ENCODE assay signal across 26 cellular contexts in genomic region chr2:171095014-171095582, GRCh38.
DNase-seq lines count a peak whose midpoint lies in the region; ATAC-seq and TF ChIP-seq lines count a peak whose summit lies in the region.
"Had no signal": no experiment of that assay in that cellular context is flagged by ENCODE, and none has a peak within 500 bp of the region (broad histone marks: within the 10 kb centered on the region; RNA-seq: fewer than 3 reads in every experiment).

No MANE protein-coding gene starts in this region.

- H2AK9ac ChIP-seq in IMR-90 (replicated peaks; ENCODE audit: low read depth, low read length, poor library complexity), result no peak overlapping the region

- no peak overlapping the region for H3K4me3 ChIP-seq in IMR-90 (ENCODE audit: insufficient read depth, low read depth, low read length)
- H3K4me3 ChIP-seq: GM23248, left lung, psoas muscle, sigmoid colon, SJSA1, thyroid gland had no signal

- H3K79me1 ChIP-seq in IMR-90 (ENCODE audit: low read depth in 1 of 2, low read length in 2 of 2), result peaks cover 18 to 51% of the 10 kb centered on the region in 2 experiments

- no CpG with 5 or more reads among the region's 2 CpGs for WGBS in IMR-90 (ENCODE audit: extremely low coverage in 2 of 2, insufficient read length in 1 of 2), 2 experiments

- no peaks in the 10 kb centered on the region for H3K27me3 ChIP-seq in IMR-90 (ENCODE audit: control insufficient read depth, insufficient read depth, low read length)
- H3K27me3 ChIP-seq: left lung, sigmoid colon, SJSA1, thyroid gland had no signal

- H3K4me1 Mint-ChIP-seq in activated T-cell treated with anti-CD3 and anti-CD28 coated beads, Interleukin-2, amount 50 U/mL, for 72 hours (ENCODE audit: low read depth), result peaks cover 32% of the 10 kb centered on the region
- H3K4me1 Mint-ChIP-seq in central memory CD8-positive, alpha-beta T cell, result peaks cover 32% of the 10 kb centered on the region
- peaks cover 27% of the 10 kb centered on the region for H3K4me1 Mint-ChIP-seq in stimulated activated naive CD8-positive, alpha-beta T cell treated with anti-CD3 and anti-CD28 coated beads, Interleukin-15, amount 100 ng/mL, for 72 hours

- POLR2A ChIA-PET in IMR-90 (lab: Charles Lee; ENCODE audit: unreplicated experiment), result no interaction called here

- peak overlapping the region; percentile 0 to 60 for H3K4me3 Mint-ChIP-seq in activated T-cell treated with anti-CD3 and anti-CD28 coated beads, Interleukin-2, amount 50 U/mL, for 72 hours
- no peak overlapping the region for H3K4me3 Mint-ChIP-seq in central memory CD8-positive, alpha-beta T cell
- peak overlapping the region in 1 of 2 donors; percentile 2 for H3K4me3 Mint-ChIP-seq in stimulated activated naive CD8-positive, alpha-beta T cell treated with anti-CD3 and anti-CD28 coated beads, Interleukin-15, amount 100 ng/mL, for 72 hours

- DNase-seq in activated T-cell treated with anti-CD3 and anti-CD28 coated beads, Interleukin-2, amount 50 U/mL, for 72 hours, result no peak
- no peak for DNase-seq in activated T-cell treated with anti-CD3 and anti-CD28 coated beads, Interleukin-2, amount 50 U/mL, for 1 hour
- DNase-seq in IMR-90 (no peak), NCI-H2196 treated with DMSO at 0.1 percent for 48 hours (lab: John Stamatoyannopoulos, UW; ENCODE audit: unreplicated experiment) (no peak)
- DNase-seq in central memory CD8-positive, alpha-beta T cell (ENCODE audit: low spot score in 2 of 2), result no peak
- DNase-seq in stimulated activated naive CD8-positive, alpha-beta T cell treated with anti-CD3 and anti-CD28 coated beads, Interleukin-15, amount 100 ng/mL, for 72 hours, result no peak
- DNase-seq in activated CD4-positive, CD25-positive, alpha-beta regulatory T cell treated with anti-CD3 and anti-CD28 coated beads, Interleukin-2, amount 50 U/mL, for 72 hours, result no peak
- DNase-seq: activated CD4-positive, alpha-beta T cell treated with anti-CD3 and anti-CD28 coated beads for 1 hour; activated effector memory CD4-positive, alpha-beta T cell treated with Interleukin-2 at 50 U/mL for 16 hours; cerebellar nuclear complex; COR-L47; DMS53; GM23248; Karpas-422; left lung; NCI-H1436 treated with DMSO at 0.1 percent for 48 hours; NCI-H748 treated with DMSO at 0.1 percent for 48 hours; nucleus accumbens; psoas muscle; RPMI8226; sigmoid colon; stimulated activated CD4-positive, alpha-beta T cell treated with anti-CD3 and anti-CD28 coated beads, Interleukin-15, amount 100 ng/mL, for 24 hours; stimulated activated naive CD4-positive, alpha-beta T cell treated with Interleukin-2 at 50 U/mL for 16 hours; thyroid gland had no signal

- peaks cover 2 to 14% of the 10 kb centered on the region in 2 donors for H3K9me3 Mint-ChIP-seq in activated T-cell treated with anti-CD3 and anti-CD28 coated beads, Interleukin-2, amount 50 U/mL, for 72 hours
- peaks cover 6% of the 10 kb centered on the region for H3K9me3 Mint-ChIP-seq in central memory CD8-positive, alpha-beta T cell
- H3K9me3 Mint-ChIP-seq in stimulated activated naive CD8-positive, alpha-beta T cell treated with anti-CD3 and anti-CD28 coated beads, Interleukin-15, amount 100 ng/mL, for 72 hours, result peaks cover 5 to 40% of the 10 kb centered on the region in 2 donors

- H2AK5ac ChIP-seq in IMR-90 (ENCODE audit: low read depth, low read length), result no peak overlapping the region

- H3K27ac ChIP-seq in IMR-90 (ENCODE audit: insufficient read depth, low read length), result no peak overlapping the region
- H3K27ac ChIP-seq: epithelial cell of prostate, GM23248, left lung, psoas muscle, sigmoid colon, SJSA1, thyroid gland had no signal

- H2BK120ac ChIP-seq in IMR-90 (ENCODE audit: low read depth, low read length), result no peak overlapping the region

- H3K9ac ChIP-seq in IMR-90 (ENCODE audit: low read depth, low read length), result no peak overlapping the region
- H3K9ac ChIP-seq: GM23248 had no signal

- dilution Hi-C loops in IMR-90 (cut with HindIII; ENCODE audit: low sequenced_read_pairs, unreplicated experiment), result no loop called here

- peaks cover 5% of the 10 kb centered on the region for H3K9me3 ChIP-seq in IMR-90 (ENCODE audit: control insufficient read depth, insufficient read depth, low read length)
- H3K9me3 ChIP-seq: SJSA1, thyroid gland had no signal

- no peak overlapping the region for H4K5ac ChIP-seq in IMR-90 (ENCODE audit: low read depth, low read length)

- no peak overlapping the region for H2BK20ac ChIP-seq in IMR-90 (ENCODE audit: low read depth, low read length)

- no peak overlapping the region for H3K56ac ChIP-seq in IMR-90 (ENCODE audit: extremely low read depth, insufficient read depth, low read length)

- H3K4ac ChIP-seq in IMR-90 (ENCODE audit: low read depth, low read length), result no peak overlapping the region

- TF ChIP-seq RAD21 in IMR-90 (IDR thresholded peaks at IDR 0.05; ENCODE audit: low read length), result no peak

- TF ChIP-seq POLR2A in IMR-90 (IDR thresholded peaks at IDR 0.05; ENCODE audit: low read depth, low read length), result no peak

- no peak overlapping the region for H4K91ac ChIP-seq in IMR-90 (ENCODE audit: insufficient read depth, low read depth, low read length)

- no peak overlapping the region for H4K8ac ChIP-seq in IMR-90 (ENCODE audit: low read depth in 2 of 2, low read length in 2 of 2)

- H3K9me1 ChIP-seq in IMR-90 (ENCODE audit: insufficient read depth, low read length), result no peaks in the 10 kb centered on the region

- no peak overlapping the region for H2AFZ ChIP-seq in IMR-90 (replicated peaks; ENCODE audit: low read length, poor library complexity)
- H2AFZ ChIP-seq: GM23248 had no signal

- intact Hi-C loops in IMR-90 (cut with micrococcal nuclease), result loop anchor here (5.0 kb wide), 1 partner anchor 37 kb away; no protein-coding TSS in a partner anchor

- CTCF ChIA-PET in IMR-90 (lab: Yijun Ruan, JAX), result interaction anchor here (1.5 kb wide), 1 partner anchor 8 kb away, joined by 5 read pairs; no protein-coding TSS in a partner anchor

- no TSS peak for BruUV-seq in IMR-90 (replicated peaks; lab: Mats Ljungman, UMichigan)

- peaks cover 30% of the 10 kb centered on the region for H4K20me1 ChIP-seq in IMR-90 (ENCODE audit: insufficient read depth, low read length)

- H3K4me2 ChIP-seq in IMR-90 (ENCODE audit: low read depth, low read length), result no peak overlapping the region

- no peaks in the 10 kb centered on the region for H3K27me3 Mint-ChIP-seq in activated T-cell treated with anti-CD3 and anti-CD28 coated beads, Interleukin-2, amount 50 U/mL, for 72 hours (ENCODE audit: low read depth)
- H3K27me3 Mint-ChIP-seq in central memory CD8-positive, alpha-beta T cell, result no peaks in the 10 kb centered on the region
- no peaks in the 10 kb centered on the region for H3K27me3 Mint-ChIP-seq in stimulated activated naive CD8-positive, alpha-beta T cell treated with anti-CD3 and anti-CD28 coated beads, Interleukin-15, amount 100 ng/mL, for 72 hours

- no peak for TF ChIP-seq CTCF in IMR-90 (conservative IDR thresholded peaks at IDR 0.05; ENCODE audit: low read depth, low read length)

- no peak overlapping the region for H3K14ac ChIP-seq in IMR-90 (replicated peaks; ENCODE audit: low read depth, low read length)

- H3K36me3 Mint-ChIP-seq in activated T-cell treated with anti-CD3 and anti-CD28 coated beads, Interleukin-2, amount 50 U/mL, for 72 hours (ENCODE audit: insufficient read depth in 2 of 2), result peaks cover 15 to 37% of the 10 kb centered on the region in 2 donors
- H3K36me3 Mint-ChIP-seq in central memory CD8-positive, alpha-beta T cell (ENCODE audit: insufficient read depth), result peaks cover 4% of the 10 kb centered on the region

- H3K27ac Mint-ChIP-seq in activated T-cell treated with anti-CD3 and anti-CD28 coated beads, Interleukin-2, amount 50 U/mL, for 72 hours, result peak overlapping the region; percentile 64
- H3K27ac Mint-ChIP-seq in central memory CD8-positive, alpha-beta T cell (ENCODE audit: low read depth), result peak overlapping the region; percentile 29
- peak overlapping the region; percentile 22 to 24 for H3K27ac Mint-ChIP-seq in stimulated activated naive CD8-positive, alpha-beta T cell treated with anti-CD3 and anti-CD28 coated beads, Interleukin-15, amount 100 ng/mL, for 72 hours

- H3K18ac ChIP-seq in IMR-90 (ENCODE audit: low read depth, low read length), result no peak overlapping the region

- no peaks in the 10 kb centered on the region for H3K4me1 ChIP-seq in IMR-90 (ENCODE audit: control insufficient read depth, insufficient read depth, low read length)
- H3K4me1 ChIP-seq: left lung, psoas muscle, SJSA1, thyroid gland had no signal

- ATAC-seq in activated T-cell treated with anti-CD3 and anti-CD28 coated beads, Interleukin-2, amount 50 U/mL, for 72 hours (replicated peaks in 1 of 2), result peak; percentile 43 to 62
- peak; percentile 44; the same call in 1 of the 2 replicates for ATAC-seq in IMR-90 (ENCODE audit: low read depth)
- no peak for ATAC-seq in central memory CD8-positive, alpha-beta T cell (replicated peaks; ENCODE audit: extremely low read depth, poor library complexity, severe bottlenecking)
- ATAC-seq in stimulated activated naive CD8-positive, alpha-beta T cell treated with anti-CD3 and anti-CD28 coated beads, Interleukin-15, amount 100 ng/mL, for 72 hours, result no peak
- ATAC-seq: left lung, psoas muscle had no signal

- H2BK5ac ChIP-seq in IMR-90 (ENCODE audit: low read depth, low read length, poor library complexity, severe bottlenecking), result no peak overlapping the region

- H2BK15ac ChIP-seq in IMR-90 (ENCODE audit: low read depth, low read length), result no peak overlapping the region

- no peak overlapping the region for H3K23ac ChIP-seq in IMR-90 (ENCODE audit: low read depth, low read length)

- H3K36me3 ChIP-seq in IMR-90 (ENCODE audit: control insufficient read depth, insufficient read depth, low read length), result 0 out of 2 replicates have a peak, but pooled peaks cover 3% of the 10 kb centered on the region
- H3K36me3 ChIP-seq: left lung, sigmoid colon, thyroid gland had no signal

- in situ Hi-C loops in IMR-90 (cut with MboI; ENCODE audit: low sequenced_read_pairs), result no loop called here

TF ChIP-seq in IMR-90, 13 proteins besides CTCF, POLR2A, EP300 and RAD21 (continues in another document):
- TF ChIP-seq NFE2L2 (IDR thresholded peaks at IDR 0.05; ENCODE audit: low read depth, low read length) (no peak), SMC3 (IDR thresholded peaks at IDR 0.05; ENCODE audit: low read depth, low read length) (no peak), CHD1 (IDR thresholded peaks at IDR 0.05; ENCODE audit: low read depth, low read length) (no peak), MAFK (IDR thresholded peaks at IDR 0.05; ENCODE audit: low read depth, low read length) (no peak), MXI1 (IDR thresholded peaks at IDR 0.05; ENCODE audit: borderline replicate concordance, low read depth, low read length) (no peak), BHLHE40 (IDR thresholded peaks at IDR 0.05; ENCODE audit: low read depth, low read length) (no peak)

Comparison
In these comparisons a context has a peak if more than half of its experiments do, and no peak if none do; other contexts are left out.
1. ATAC-seq: peak in activated T-cell treated with anti-CD3 and anti-CD28 coated beads, Interleukin-2, amount 50 U/mL, for 72 hours (2 of 2) and IMR-90 (single experiment); none in central memory CD8-positive, alpha-beta T cell (single experiment) and stimulated activated naive CD8-positive, alpha-beta T cell treated with anti-CD3 and anti-CD28 coated beads, Interleukin-15, amount 100 ng/mL, for 72 hours (single experiment).
2. Peak in every context shown above with its lines, with median percentiles within 50 percentile points of each other: H3K27ac Mint-ChIP-seq.